ENCODE assay signal across 8 cellular contexts in the genomic region with DNA sequence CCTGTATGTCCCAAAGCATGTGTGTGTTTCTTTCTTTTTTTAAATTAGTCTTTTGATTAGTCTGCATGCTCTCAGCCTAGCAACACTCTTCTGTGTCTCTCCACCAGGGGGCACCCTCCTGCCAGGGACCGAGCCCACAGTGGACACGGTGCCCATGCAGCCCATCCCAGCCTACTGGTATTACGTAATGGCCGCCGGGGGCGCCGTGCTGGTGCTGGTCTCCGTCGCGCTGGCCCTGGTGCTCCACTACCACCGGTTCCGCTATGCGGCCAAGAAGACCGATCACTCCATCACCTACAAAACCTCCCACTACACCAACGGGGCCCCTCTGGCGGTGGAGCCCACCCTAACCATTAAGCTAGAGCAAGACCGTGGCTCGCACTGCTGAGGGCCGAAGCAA.
DNase-seq lines count a peak whose midpoint lies in the region; ATAC-seq and TF ChIP-seq lines count a peak whose summit lies in the region.

No MANE protein-coding gene starts in this region.

- H3K27me3 ChIP-seq in right lobe of liver: no peaks in the 10 kb centered on the region
- no peaks in the 10 kb centered on the region for H3K27me3 ChIP-seq in vagina
- no peaks in the 10 kb centered on the region for H3K27me3 ChIP-seq in CD4-positive, alpha-beta memory T cell (ENCODE audit: insufficient read depth, low read length)

- WGBS in right lobe of liver (ENCODE audit: insufficient coverage, low coverage, low lambda C conversion rate, missing lambda C conversion rate): 58% methylated on average over 7 of the region's 19 CpGs

- peak; percentile 48 for TF ChIP-seq CTCF in GM20000 (IDR thresholded peaks at IDR 0.05; ENCODE audit: extremely low read depth, missing control alignments)
- peak; percentile 74 to 88 (median 82) for TF ChIP-seq CTCF in right lobe of liver (IDR thresholded peaks at IDR 0.05)
- TF ChIP-seq CTCF in vagina (IDR thresholded peaks at IDR 0.05): peak in 2 of 3 experiments; percentile 33 to 40

- CTCF ChIA-PET in CD4-positive, alpha-beta memory T cell (lab: Charles Lee; ENCODE audit: partially characterized antibody): interaction anchor here (0.7 to 1.6 kb wide), 3 partner anchors 8 to 25 kb away, joined by 3 to 4 read pairs (median 3); no protein-coding TSS in a partner anchor

- no peak overlapping the region for H3K27ac Mint-ChIP-seq in CD4-positive, alpha-beta memory T cell

- DNase-seq in DMS53 (lab: John Stamatoyannopoulos, UW): peak; percentile 93
- peak; percentile 53 for DNase-seq in GM20000 (ENCODE audit: low spot score)
- peak; percentile 36 for DNase-seq in NCI-H526 treated with DMSO at 0.1 percent for 48 hours (lab: John Stamatoyannopoulos, UW)
- DNase-seq in T47D (ENCODE audit: low read depth in 1 of 2, low spot score in 1 of 2): peak; percentile 4 to 72
- DNase-seq in right lobe of liver: peak; percentile 72 to 80 (median 79)
- no peak for DNase-seq in vagina (ENCODE audit: extremely low spot score in 2 of 2)
- no peak for DNase-seq in NCI-H1092 (lab: John Stamatoyannopoulos, UW)
- no peak for DNase-seq in CD4-positive, alpha-beta memory T cell

- ATAC-seq in right lobe of liver: peak; percentile 94 to 97 (median 95)

- H3K27ac ChIP-seq in right lobe of liver (no peak overlapping the region), vagina (no peak overlapping the region)
- H3K27ac ChIP-seq in CD4-positive, alpha-beta memory T cell (ENCODE audit: low read depth, low read length): no peak overlapping the region

- peaks cover 0 to 9% (median 0%) of the 10 kb centered on the region in 4 donors for H3K4me1 ChIP-seq in right lobe of liver
- peaks cover 8% of the 10 kb centered on the region for H3K4me1 ChIP-seq in vagina
- H3K4me1 ChIP-seq in CD4-positive, alpha-beta memory T cell (ENCODE audit: insufficient read depth, low read length): no peaks in the 10 kb centered on the region

- no peaks in the 10 kb centered on the region for H3K36me3 Mint-ChIP-seq in CD4-positive, alpha-beta memory T cell

- intact Hi-C loops in right lobe of liver (cut with DNase I): loop anchor here in 1 of 2 donors (5.0 kb wide), 1 partner anchor 111 kb away; no protein-coding TSS in a partner anchor
- intact Hi-C loops in vagina (cut with DNase I): loop anchor here (5.0 kb wide), 1 partner anchor 161 kb away; no protein-coding TSS in a partner anchor
- intact Hi-C loops in CD4-positive, alpha-beta memory T cell (cut with micrococcal nuclease): no loop called here

- peaks cover 0 to 7% (median 0%) of the 10 kb centered on the region in 4 donors for H3K4me1 Mint-ChIP-seq in CD4-positive, alpha-beta memory T cell

- H3K9me3 Mint-ChIP-seq in CD4-positive, alpha-beta memory T cell: peaks cover 0 to 2% (median 0%) of the 10 kb centered on the region in 8 donors

- H3K36me3 ChIP-seq in right lobe of liver (no peaks in the 10 kb centered on the region), vagina (no peaks in the 10 kb centered on the region)
- no peaks in the 10 kb centered on the region for H3K36me3 ChIP-seq in CD4-positive, alpha-beta memory T cell (ENCODE audit: insufficient read depth, low read length)

- H3K9me3 ChIP-seq in right lobe of liver: no peaks in the 10 kb centered on the region
- H3K9me3 ChIP-seq in vagina: no peaks in the 10 kb centered on the region
- H3K9me3 ChIP-seq in CD4-positive, alpha-beta memory T cell (ENCODE audit: control insufficient read depth in 1 of 2, low read length in 2 of 2): no peaks in the 10 kb centered on the region

- H3K4me3 ChIP-seq in right lobe of liver (no peak overlapping the region), vagina (no peak overlapping the region)
- H3K4me3 ChIP-seq in CD4-positive, alpha-beta memory T cell (ENCODE audit: low read length in 2 of 2): no peak overlapping the region

- POLR2A ChIA-PET in CD4-positive, alpha-beta memory T cell (lab: Charles Lee; ENCODE audit: partially characterized antibody): no interaction called here

- peaks cover 9 to 29% of the 10 kb centered on the region in 2 donors for H3K27me3 Mint-ChIP-seq in CD4-positive, alpha-beta memory T cell

- TF ChIP-seq POLR2A in right lobe of liver (IDR thresholded peaks at IDR 0.05) (no peak), vagina (IDR thresholded peaks at IDR 0.05) (no peak)

- no peak overlapping the region for H3K4me3 Mint-ChIP-seq in CD4-positive, alpha-beta memory T cell

- in situ Hi-C loops in T47D (cut with HindIII; ENCODE audit: low pct_unique_long_range_greater_than_20kb, low sequenced_read_pairs): no loop called here

Comparison
In these comparisons a context has a peak if more than half of its experiments do, and no peak if none do; other contexts are left out.
1. DNase-seq: peak in DMS53 (single experiment), GM20000 (single experiment), NCI-H526 treated with DMSO at 0.1 percent for 48 hours (single experiment), T47D (2 of 2) and right lobe of liver (3 of 3); none in vagina (0 of 2), NCI-H1092 (single experiment) and CD4-positive, alpha-beta memory T cell (0 of 5).
2. Peak in every context shown above with its lines, with median percentiles within 50 percentile points of each other: CTCF ChIP-seq.